16 cellular contexts compared by ENCODE assay signal in genomic region chrX:66232296-66232695, GRCh38.
DNase-seq lines count a peak whose midpoint lies in the region; ATAC-seq, FAIRE-seq and TF ChIP-seq lines count a peak whose summit lies in the region.
"Had no signal": no experiment of that assay in that cellular context is flagged by ENCODE, and none has a peak within 500 bp of the region (broad histone marks: within the 10 kb centered on the region; RNA-seq: fewer than 3 reads in every experiment).

No MANE protein-coding gene starts in this region.

- H2AK5ac ChIP-seq in IMR-90 (ENCODE audit: low read depth, low read length): no peak overlapping the region

- DNase-seq in DMS53 (lab: John Stamatoyannopoulos, UW): peak; percentile 2
- no peak for DNase-seq in DMS53 treated with DMSO at 0.1 percent for 48 hours (lab: John Stamatoyannopoulos, UW; ENCODE audit: unreplicated experiment)
- DNase-seq in IMR-90: no peak
- DNase-seq in K562 (ENCODE audit: extremely low read depth in 1 of 4, low spot score in 3 of 4): no peak
- no peak for DNase-seq in NK-92 treated with Interleukin-12 subunit alpha and Interleukin-12 subunit beta, amount 100 ng/mL, for 24 hours (lab: John Stamatoyannopoulos, UW)
- DNase-seq in NCI-H345 treated with DMSO at 0.1 percent for 48 hours (lab: John Stamatoyannopoulos, UW; ENCODE audit: unreplicated experiment): no peak
- DNase-seq: Calu3; CD8-positive, alpha-beta T cell had no signal

- H3K4ac ChIP-seq in IMR-90 (ENCODE audit: low read depth, low read length): no peak overlapping the region

- peaks cover 25% of the 10 kb centered on the region for H3K79me2 ChIP-seq in K562 (ENCODE audit: control insufficient read depth, insufficient read depth, low read length)

- H3K23ac ChIP-seq in IMR-90 (ENCODE audit: low read depth, low read length): no peak overlapping the region

- no peak overlapping the region for H3K4me2 ChIP-seq in IMR-90 (ENCODE audit: low read depth, low read length)
- no peak overlapping the region for H3K4me2 ChIP-seq in K562 (ENCODE audit: insufficient read depth, low read length)
- H3K4me2 ChIP-seq: BLaER1 treated with 17β-estradiol and CSF1 and Interleukin-3, amounts not matched to agents 10 nM and 100 nM; KMS-11 had no signal

- intact Hi-C loops in IMR-90 (cut with micrococcal nuclease): no loop called here
- intact Hi-C loops in K562 (cut with micrococcal nuclease): no loop called here

- TF ChIP-seq EP300 in K562 (IDR thresholded peaks at IDR 0.05; ENCODE audit: low read length): no peak

- TF ChIP-seq POLR2A in IMR-90 (IDR thresholded peaks at IDR 0.05; ENCODE audit: low read depth, low read length) (no peak), K562 (conservative IDR thresholded peaks at IDR 0.05) (no peak)

- BruUV-seq in IMR-90 (replicated peaks; lab: Mats Ljungman, UMichigan): no TSS peak
- BruUV-seq in K562 (replicated peaks; lab: Mats Ljungman, UMichigan): no TSS peak

- no peak for FAIRE-seq in K562 (lab: Jason Lieb, UNC)
- FAIRE-seq: G401.6, GM12891, HTR-8/SVneo had no signal

- no peak overlapping the region for H2BK20ac ChIP-seq in IMR-90 (ENCODE audit: low read depth, low read length)

- no peaks in the 10 kb centered on the region for H3K79me1 ChIP-seq in IMR-90 (ENCODE audit: low read depth in 1 of 2, low read length in 2 of 2)

- in situ Hi-C loops in IMR-90 (cut with MboI; ENCODE audit: low sequenced_read_pairs): no loop called here
- in situ Hi-C loops in K562 (cut with MboI): no loop called here

- H3K9ac ChIP-seq in IMR-90 (ENCODE audit: low read depth, low read length) (no peak overlapping the region), K562 (ENCODE audit: insufficient read depth in 1 of 2, low read depth in 2 of 2, low read length in 2 of 2) (no peak overlapping the region)
- H3K9ac ChIP-seq: BLaER1 treated with 17β-estradiol and CSF1 and Interleukin-3, amounts not matched to agents 10 nM and 100 nM; KMS-11 had no signal

- no peak overlapping the region for H2BK120ac ChIP-seq in IMR-90 (ENCODE audit: low read depth, low read length)

- H3K36me3 ChIP-seq in IMR-90 (ENCODE audit: control insufficient read depth, insufficient read depth, low read length) (no peaks in the 10 kb centered on the region), K562 (ENCODE audit: control insufficient read depth, insufficient read depth, low read length) (peaks cover 6% of the 10 kb centered on the region; the same call in 1 of the 3 replicates)
- H3K36me3 ChIP-seq: BLaER1 treated with 17β-estradiol and CSF1 and Interleukin-3, amounts not matched to agents 10 nM and 100 nM; HAP-1 had no signal

- H3K27me3 ChIP-seq in IMR-90 (ENCODE audit: control insufficient read depth, insufficient read depth, low read length) (no peaks in the 10 kb centered on the region), K562 (ENCODE audit: control insufficient read depth in 2 of 2, insufficient read depth in 2 of 2, low read length in 2 of 2) (no peaks in the 10 kb centered on the region)

- no peak overlapping the region for H4K8ac ChIP-seq in IMR-90 (ENCODE audit: low read depth in 2 of 2, low read length in 2 of 2)

- dilution Hi-C loops in IMR-90 (cut with HindIII; ENCODE audit: low sequenced_read_pairs, unreplicated experiment): no loop called here

- H3K18ac ChIP-seq in IMR-90 (ENCODE audit: low read depth, low read length): no peak overlapping the region

- ATAC-seq in IMR-90 (ENCODE audit: low read depth) (no peak), K562 (no peak), HG03025 (IDR thresholded peaks at IDR 0.05; ENCODE audit: low FRiP score, unreplicated experiment) (no peak)
- ATAC-seq: CD8-positive, alpha-beta T cell had no signal

- H2BK5ac ChIP-seq in IMR-90 (ENCODE audit: low read depth, low read length, poor library complexity, severe bottlenecking): no peak overlapping the region

- no peak for TF ChIP-seq RAD21 in IMR-90 (IDR thresholded peaks at IDR 0.05; ENCODE audit: low read length)
- TF ChIP-seq RAD21 in K562 (CRISPR knock-in tag; conservative IDR thresholded peaks at IDR 0.05 in 1 of 2, IDR thresholded peaks at IDR 0.05 in 1 of 2): no peak

- POLR2A ChIA-PET in IMR-90 (lab: Charles Lee; ENCODE audit: unreplicated experiment) (no interaction called here), K562 (lab: Yijun Ruan, JAX) (interaction anchor here (1.3 kb wide), 1 partner anchor 12 kb away, joined by 3 read pairs; no protein-coding TSS in a partner anchor)

- TF ChIP-seq CTCF in IMR-90 (conservative IDR thresholded peaks at IDR 0.05; ENCODE audit: low read depth, low read length) (no peak), K562 (IDR thresholded peaks at IDR 0.05 in 2 of 3, conservative IDR thresholded peaks at IDR 0.05 in 1 of 3; ENCODE audit: insufficient read depth in 2 of 3, low read depth in 1 of 3, low read length in 3 of 3) (no peak)

- H3K9me3 ChIP-seq in IMR-90 (ENCODE audit: control insufficient read depth, insufficient read depth, low read length) (0 out of 2 replicates have a peak, but pooled peaks cover 2% of the 10 kb centered on the region), K562 (replicated peaks; ENCODE audit: control insufficient read depth, insufficient read depth, low read depth, low read length) (peaks cover 2% of the 10 kb centered on the region; the same call in 1 of the 2 replicates)
- H3K9me3 ChIP-seq: HAP-1 had no signal

- H4K20me1 ChIP-seq in IMR-90 (ENCODE audit: insufficient read depth, low read length) (no peaks in the 10 kb centered on the region), K562 (replicated peaks; ENCODE audit: control insufficient read depth, insufficient read depth, low read length) (no peaks in the 10 kb centered on the region)
- H4K20me1 ChIP-seq: BLaER1 treated with 17β-estradiol and CSF1 and Interleukin-3, amounts not matched to agents 10 nM and 100 nM had no signal

- H2AFZ ChIP-seq in IMR-90 (replicated peaks; ENCODE audit: low read length, poor library complexity) (no peak overlapping the region), K562 (ENCODE audit: low read depth, low read length) (no peak overlapping the region)

- H3K4me3 ChIP-seq in IMR-90 (ENCODE audit: insufficient read depth, low read depth, low read length) (no peak overlapping the region), K562 (no peak overlapping the region)
- H3K4me3 ChIP-seq: BLaER1 treated with 17β-estradiol and CSF1 and Interleukin-3, amounts not matched to agents 10 nM and 100 nM; HAP-1 had no signal

- no peak overlapping the region for H4K91ac ChIP-seq in IMR-90 (ENCODE audit: insufficient read depth, low read depth, low read length)

- H3K14ac ChIP-seq in IMR-90 (replicated peaks; ENCODE audit: low read depth, low read length): no peak overlapping the region

- H4K5ac ChIP-seq in IMR-90 (ENCODE audit: low read depth, low read length): no peak overlapping the region

- no CpG with 5 or more reads among the region's 2 CpGs for WGBS in IMR-90 (ENCODE audit: extremely low coverage in 2 of 2, insufficient read length in 1 of 2), 2 experiments
- 72% methylated on average over 2 of the region's 2 CpGs for whole genome bisulfite sequencing in K562 (ENCODE audit: insufficient coverage, low coverage, missing lambda C conversion rate)

- H3K27ac ChIP-seq in IMR-90 (ENCODE audit: insufficient read depth, low read length): no peak overlapping the region
- H3K27ac ChIP-seq in K562 (ENCODE audit: extremely low read depth, low read depth, low read length): no peak overlapping the region
- H3K27ac ChIP-seq: 22Rv1; BLaER1 treated with 17β-estradiol and CSF1 and Interleukin-3, amounts not matched to agents 10 nM and 100 nM; KMS-11 had no signal

- no peak overlapping the region for H2BK15ac ChIP-seq in IMR-90 (ENCODE audit: low read depth, low read length)

- no peaks in the 10 kb centered on the region for H3K4me1 ChIP-seq in IMR-90 (ENCODE audit: control insufficient read depth, insufficient read depth, low read length)
- H3K4me1 ChIP-seq in K562 (replicated peaks in 1 of 2; ENCODE audit: control insufficient read depth in 2 of 2, insufficient read depth in 2 of 2, low read length in 2 of 2): peaks cover 0 to 3% of the 10 kb centered on the region in 2 experiments; a peak in 2 of 5 replicates
- H3K4me1 ChIP-seq: HAP-1 had no signal

- no peak overlapping the region for H2AK9ac ChIP-seq in IMR-90 (replicated peaks; ENCODE audit: low read depth, low read length, poor library complexity)

- CTCF ChIA-PET in IMR-90 (lab: Yijun Ruan, JAX): no interaction called here
- CTCF ChIA-PET in K562 (lab: Yijun Ruan, JAX; ENCODE audit: low intra/inter-chr PET ratio): no interaction called here

- H3K9me1 ChIP-seq in IMR-90 (ENCODE audit: insufficient read depth, low read length) (no peaks in the 10 kb centered on the region), K562 (ENCODE audit: control insufficient read depth, insufficient read depth, low read length) (no peaks in the 10 kb centered on the region)

- H3K56ac ChIP-seq in IMR-90 (ENCODE audit: extremely low read depth, insufficient read depth, low read length): no peak overlapping the region

TF ChIP-seq in IMR-90, 13 proteins besides CTCF, POLR2A, EP300 and RAD21:
- TF ChIP-seq BHLHE40 (IDR thresholded peaks at IDR 0.05; ENCODE audit: low read depth, low read length): no peak
- TF ChIP-seq MAZ (IDR thresholded peaks at IDR 0.05; ENCODE audit: borderline replicate concordance, low read depth, low read length): no peak
- TF ChIP-seq MAFK (IDR thresholded peaks at IDR 0.05; ENCODE audit: low read depth, low read length): peak; percentile 99
TF ChIP-seq in IMR-90: peak in this region for 1.

TF ChIP-seq in K562, 482 proteins besides CTCF, POLR2A, EP300 and RAD21 (continues in another document):
- TF ChIP-seq ZNF586 (CRISPR knock-in tag; conservative IDR thresholded peaks at IDR 0.05): no peak
- TF ChIP-seq MTF1 (CRISPR knock-in tag; IDR thresholded peaks at IDR 0.05; ENCODE audit: borderline replicate concordance): no peak
- TF ChIP-seq ZNF239 (CRISPR knock-in tag; IDR thresholded peaks at IDR 0.05): no peak
- TF ChIP-seq KDM2B (CRISPR knock-in tag; IDR thresholded peaks at IDR 0.05): no peak
- TF ChIP-seq, protein P1, sequence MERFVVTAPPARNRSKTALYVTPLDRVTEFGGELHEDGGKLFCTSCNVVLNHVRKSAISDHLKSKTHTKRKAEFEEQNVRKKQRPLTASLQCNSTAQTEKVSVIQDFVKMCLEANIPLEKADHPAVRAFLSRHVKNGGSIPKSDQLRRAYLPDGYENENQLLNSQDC (CRISPR knock-in tag; IDR thresholded peaks at IDR 0.05): no peak
- peak; percentile 67 for TF ChIP-seq MAFG (tag; conservative IDR thresholded peaks at IDR 0.05)
- no peak for TF ChIP-seq KLF6 (CRISPR knock-in tag; IDR thresholded peaks at IDR 0.05; ENCODE audit: borderline replicate concordance)
